In genomic region chr10:6237189-6237496, GRCh38 we compare ENCODE assay signal across 11 cellular contexts.
"Had no signal": no experiment of that assay in that cellular context is flagged by ENCODE, and none has a peak within 500 bp of the region (broad histone marks: within the 10 kb centered on the region; RNA-seq: fewer than 3 reads in every experiment).

No MANE protein-coding gene starts in this region.

- H3K9me3 Mint-ChIP-seq: activated B cell treated with CpG ODN at 0.5 μM for 24 hours, neural progenitor cell had no signal

- H3K27me3 ChIP-seq: body of pancreas, neural progenitor cell, tibial nerve had no signal

- H3K9me3 ChIP-seq: body of pancreas, tibial nerve had no signal

- H3K27ac ChIP-seq: body of pancreas, neural progenitor cell, parathyroid adenoma, tibial nerve had no signal

- H3K4me3 ChIP-seq: body of pancreas, neural progenitor cell, tibial nerve had no signal

- ATAC-seq: activated T-cell treated with anti-CD3 and anti-CD28 coated beads, Interleukin-2, amount 50 U/mL, for 72 hours; body of pancreas had no signal

- H3K4me3 Mint-ChIP-seq: activated B cell treated with CpG ODN at 0.5 μM for 24 hours; activated T-cell treated with anti-CD3 and anti-CD28 coated beads, Interleukin-2, amount 50 U/mL, for 72 hours; neural progenitor cell had no signal

- H3K27me3 Mint-ChIP-seq: activated B cell treated with CpG ODN at 0.5 μM for 24 hours had no signal

- H3K4me1 ChIP-seq: body of pancreas, neural progenitor cell, parathyroid adenoma, tibial nerve had no signal

- H3K27ac Mint-ChIP-seq: activated B cell treated with CpG ODN at 0.5 μM for 24 hours; activated T-cell treated with anti-CD3 and anti-CD28 coated beads, Interleukin-2, amount 50 U/mL, for 72 hours; neural progenitor cell had no signal

- DNase-seq: activated B cell treated with CpG ODN at 0.5 μM for 24 hours; activated CD4-positive, alpha-beta T cell treated with anti-CD3 and anti-CD28 coated beads, Interleukin-2, amount 50 U/mL, for 4 hours; activated naive CD4-positive, alpha-beta T cell; activated T-cell treated with anti-CD3 and anti-CD28 coated beads, Interleukin-2, amount 50 U/mL, for 72 hours; amniotic stem cell; body of pancreas; cerebellar nuclear complex; dermis blood vessel endothelial cell had no signal
